ENCODE assay signal across 8 cellular contexts in genomic region chr13:30132623-30133553, GRCh38.
A peak's percentile ranks its signal among the peaks of the same experiment; 100 is the strongest.
DNase-seq lines count a peak whose midpoint lies in the region; ATAC-seq, FAIRE-seq and TF ChIP-seq lines count a peak whose summit lies in the region.

No MANE protein-coding gene starts in this region.

- peak overlapping the region; percentile 52 for H2AFZ ChIP-seq in OCI-LY7 (ENCODE audit: low read length)

- BruUV-seq in OCI-LY7 (replicated peaks; lab: Mats Ljungman, UMichigan) = no TSS peak

- peaks cover 10% of the 10 kb centered on the region for H3K4me1 ChIP-seq in OCI-LY7 (ENCODE audit: insufficient read depth, low read length, poor library complexity, severe bottlenecking)
- peaks cover 8 to 10% of the 10 kb centered on the region in 2 donors for H3K4me1 ChIP-seq in mucosa of rectum (ENCODE audit: control insufficient read depth in 2 of 2, insufficient read depth in 2 of 2, low read length in 2 of 2)

- H3K36me3 ChIP-seq in OCI-LY7 (ENCODE audit: insufficient read depth, low read length) (no peaks in the 10 kb centered on the region), mucosa of rectum (ENCODE audit: control insufficient read depth in 2 of 2, insufficient read depth in 2 of 2, low read length in 2 of 2) (no peaks in the 10 kb centered on the region)

- intact Hi-C loops in OCI-LY7 (cut with micrococcal nuclease; ENCODE audit: unreplicated experiment) = loop anchor here (1.0 to 5.0 kb wide), 11 partner anchors 173 to 670 kb away; partner anchors contain the start of gene HMGB1

- DNase-seq in D721Med (ENCODE audit: insufficient read length, low spot score) (peak; percentile 92), HuH-7.5 (ENCODE audit: low spot score) (peak; percentile 77), OCI-LY7 (ENCODE audit: low spot score) (peak; percentile 93), epidermal melanocyte (ENCODE audit: insufficient read length, low spot score) (peak; percentile 90)
- peak; percentile 98 for DNase-seq in activated CD8-positive, alpha-beta memory T cell treated with anti-CD3 and anti-CD28 coated beads, Interleukin-2, amount 50 U/mL, for 4 hours
- peak; percentile 99 for DNase-seq in stimulated activated CD8-positive, alpha-beta memory T cell treated with anti-CD3 and anti-CD28 coated beads, Interleukin-4, amount 100 ng/mL, for 48 hours

- H3K9ac ChIP-seq in mucosa of rectum (ENCODE audit: low read depth in 1 of 2, low read length in 2 of 2) = peak overlapping the region in 1 of 2 donors; percentile 37

- H3K9me3 ChIP-seq in OCI-LY7 (ENCODE audit: low read length) = no peaks in the 10 kb centered on the region
- no peaks in the 10 kb centered on the region for H3K9me3 ChIP-seq in mucosa of rectum (ENCODE audit: control insufficient read depth in 2 of 2, low read length in 2 of 2)

- CTCF ChIA-PET in OCI-LY7 (lab: Charles Lee; ENCODE audit: unreplicated experiment) = interaction anchor here (0.6 to 1.3 kb wide), 11 partner anchors 10 to 1003 kb away, joined by 3 to 8 read pairs (median 3); partner anchors contain the start of gene HMGB1

- no peak overlapping the region for H3K4me2 ChIP-seq in OCI-LY7 (ENCODE audit: low read length)

- no peaks in the 10 kb centered on the region for H4K20me1 ChIP-seq in OCI-LY7 (ENCODE audit: insufficient read depth, low read length)

- H3K27ac ChIP-seq in OCI-LY7 (ENCODE audit: low read depth, low read length, poor library complexity, severe bottlenecking) (no peak overlapping the region), mucosa of rectum (ENCODE audit: low read depth in 2 of 2, low read length in 2 of 2) (no peak overlapping the region)

- no peak for FAIRE-seq in D721Med (lab: Jason Lieb, UNC)

- peak; percentile 82 for ATAC-seq in GM21447 (IDR thresholded peaks at IDR 0.05; ENCODE audit: unreplicated experiment)

- H3K9me2 ChIP-seq in OCI-LY7 (ENCODE audit: insufficient read depth, low read length) = no peaks in the 10 kb centered on the region

- POLR2A ChIA-PET in OCI-LY7 (lab: Charles Lee) = interaction anchor here (0.9 to 1.3 kb wide), 7 partner anchors 11 to 424 kb away, joined by 3 to 7 read pairs (median 4); no protein-coding TSS in a partner anchor

- no peak overlapping the region for H3K4me3 ChIP-seq in OCI-LY7 (ENCODE audit: low read depth, low read length, poor library complexity, severe bottlenecking)
- H3K4me3 ChIP-seq in mucosa of rectum (ENCODE audit: low read length in 2 of 2) = peak overlapping the region; percentile 36 to 53

- no peaks in the 10 kb centered on the region for H3K27me3 ChIP-seq in mucosa of rectum (ENCODE audit: control insufficient read depth in 2 of 2, insufficient read depth in 2 of 2, low read length in 2 of 2)

- TF ChIP-seq CTCF in D721Med (IDR thresholded peaks at IDR 0.05; ENCODE audit: insufficient read depth, missing control alignments) (peak; percentile 96), OCI-LY7 (conservative IDR thresholded peaks at IDR 0.05; ENCODE audit: low read length) (peak; percentile 94)

- no peaks in the 10 kb centered on the region for H3K79me2 ChIP-seq in OCI-LY7 (ENCODE audit: insufficient read depth, low read depth, low read length)
